In the genomic region with DNA sequence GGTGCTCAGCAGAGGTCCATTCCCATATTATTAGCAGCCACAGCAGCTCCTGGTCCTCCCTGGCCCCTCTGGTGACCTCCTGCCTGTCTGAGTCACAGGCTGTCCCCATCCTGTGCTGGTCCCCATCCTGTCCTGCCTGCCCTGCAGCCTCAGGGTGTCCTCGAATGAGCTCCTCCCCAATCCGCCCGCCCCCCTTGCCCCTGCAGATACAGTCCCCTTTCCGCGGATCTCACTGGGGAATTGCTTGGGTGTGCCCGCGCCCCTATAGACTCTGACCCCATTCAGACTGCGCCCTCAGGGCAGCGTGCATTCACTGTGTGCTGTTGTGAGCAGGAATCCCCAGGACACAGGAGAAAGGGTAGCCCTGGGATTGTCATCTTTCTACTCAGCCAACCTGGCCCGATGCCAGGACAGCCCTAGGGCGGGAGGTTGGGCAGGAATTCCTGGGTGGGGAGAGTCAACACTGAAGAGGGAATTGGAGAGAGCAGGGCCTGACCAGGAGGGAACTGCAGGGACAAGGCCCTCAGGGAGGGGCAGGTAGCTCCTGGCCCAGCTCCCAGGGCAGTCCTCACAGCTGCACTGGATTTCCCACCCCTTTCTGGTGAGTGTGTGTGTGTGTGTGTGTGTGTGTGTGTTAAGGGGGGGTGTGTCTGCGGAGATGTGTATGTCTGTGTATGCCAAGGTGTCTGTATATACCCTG, we compare ENCODE assay signal across 1 cellular context.
A peak's percentile ranks its signal among the peaks of the same experiment; 100 is the strongest.
TF ChIP-seq lines count a peak whose summit lies in the region.

No MANE protein-coding gene starts in this region.

TF ChIP-seq in HepG2, 621 proteins besides CTCF, POLR2A, EP300 and RAD21 (continued from another document and continues in another):
- TF ChIP-seq, protein P1, sequence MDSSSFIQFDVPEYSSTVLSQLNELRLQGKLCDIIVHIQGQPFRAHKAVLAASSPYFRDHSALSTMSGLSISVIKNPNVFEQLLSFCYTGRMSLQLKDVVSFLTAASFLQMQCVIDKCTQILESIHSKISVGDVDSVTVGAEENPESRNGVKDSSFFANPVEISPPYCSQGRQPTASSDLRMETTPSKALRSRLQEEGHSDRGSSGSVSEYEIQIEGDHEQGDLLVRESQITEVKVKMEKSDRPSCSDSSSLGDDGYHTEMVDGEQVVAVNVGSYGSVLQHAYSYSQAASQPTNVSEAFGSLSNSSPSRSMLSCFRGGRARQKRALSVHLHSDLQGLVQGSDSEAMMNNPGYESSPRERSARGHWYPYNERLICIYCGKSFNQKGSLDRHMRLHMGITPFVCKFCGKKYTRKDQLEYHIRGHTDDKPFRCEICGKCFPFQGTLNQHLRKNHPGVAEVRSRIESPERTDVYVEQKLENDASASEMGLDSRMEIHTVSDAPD (CRISPR knock-in tag; IDR thresholded peaks at IDR 0.05), result no peak
- TF ChIP-seq NR2F2 (IDR thresholded peaks at IDR 0.05; ENCODE audit: borderline replicate concordance, low read depth), result no peak
- TF ChIP-seq, protein P2, sequence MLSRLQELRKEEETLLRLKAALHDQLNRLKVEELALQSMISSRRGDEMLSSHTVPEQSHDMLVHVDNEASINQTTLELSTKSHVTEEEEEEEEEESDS (CRISPR knock-in tag; IDR thresholded peaks at IDR 0.05; ENCODE audit: borderline replicate concordance), result no peak
- TF ChIP-seq, protein P3, sequence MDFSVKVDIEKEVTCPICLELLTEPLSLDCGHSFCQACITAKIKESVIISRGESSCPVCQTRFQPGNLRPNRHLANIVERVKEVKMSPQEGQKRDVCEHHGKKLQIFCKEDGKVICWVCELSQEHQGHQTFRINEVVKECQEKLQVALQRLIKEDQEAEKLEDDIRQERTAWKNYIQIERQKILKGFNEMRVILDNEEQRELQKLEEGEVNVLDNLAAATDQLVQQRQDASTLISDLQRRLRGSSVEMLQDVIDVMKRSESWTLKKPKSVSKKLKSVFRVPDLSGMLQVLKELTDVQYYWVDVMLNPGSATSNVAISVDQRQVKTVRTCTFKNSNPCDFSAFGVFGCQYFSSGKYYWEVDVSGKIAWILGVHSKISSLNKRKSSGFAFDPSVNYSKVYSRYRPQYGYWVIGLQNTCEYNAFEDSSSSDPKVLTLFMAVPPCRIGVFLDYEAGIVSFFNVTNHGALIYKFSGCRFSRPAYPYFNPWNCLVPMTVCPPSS (IDR thresholded peaks at IDR 0.05), result no peak
- TF ChIP-seq ZFP82 (CRISPR knock-in tag; IDR thresholded peaks at IDR 0.05; ENCODE audit: borderline replicate concordance), result no peak
- no peak for TF ChIP-seq ZBTB3 (CRISPR knock-in tag; IDR thresholded peaks at IDR 0.05; ENCODE audit: borderline replicate concordance, low read depth)
- no peak for TF ChIP-seq ESRRA (CRISPR knock-in tag; IDR thresholded peaks at IDR 0.05; ENCODE audit: low read depth)
- TF ChIP-seq ZNF678 (CRISPR knock-in tag; IDR thresholded peaks at IDR 0.05), result no peak
- 0 out of 2 replicates have a peak, but pooled peaks have one; percentile 17 for TF ChIP-seq POGZ (CRISPR knock-in tag; IDR thresholded peaks at IDR 0.05)
- no peak for TF ChIP-seq WIZ (CRISPR knock-in tag; IDR thresholded peaks at IDR 0.05)
- TF ChIP-seq HNRNPUL1 (IDR thresholded peaks at IDR 0.05; ENCODE audit: low read depth, low read length), result no peak
- no peak for TF ChIP-seq BRD4 (CRISPR knock-in tag; IDR thresholded peaks at IDR 0.05)
- no peak for TF ChIP-seq ZNF724P (CRISPR knock-in tag; IDR thresholded peaks at IDR 0.05; ENCODE audit: borderline replicate concordance)
- TF ChIP-seq, protein P4, sequence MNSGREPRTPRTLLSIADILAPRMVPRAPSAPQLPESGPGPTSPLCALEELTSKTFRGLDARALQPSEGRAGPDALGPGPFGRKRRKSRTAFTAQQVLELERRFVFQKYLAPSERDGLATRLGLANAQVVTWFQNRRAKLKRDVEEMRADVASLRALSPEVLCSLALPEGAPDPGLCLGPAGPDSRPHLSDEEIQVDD (CRISPR knock-in tag; IDR thresholded peaks at IDR 0.05; ENCODE audit: borderline replicate concordance), result no peak
- TF ChIP-seq ZSCAN31 (CRISPR knock-in tag; IDR thresholded peaks at IDR 0.05; ENCODE audit: low read depth), result no peak
- no peak for TF ChIP-seq ZNF468 (CRISPR knock-in tag; IDR thresholded peaks at IDR 0.05)
- TF ChIP-seq SMYD3 (CRISPR knock-in tag; IDR thresholded peaks at IDR 0.05), result no peak
- TF ChIP-seq, protein P5, sequence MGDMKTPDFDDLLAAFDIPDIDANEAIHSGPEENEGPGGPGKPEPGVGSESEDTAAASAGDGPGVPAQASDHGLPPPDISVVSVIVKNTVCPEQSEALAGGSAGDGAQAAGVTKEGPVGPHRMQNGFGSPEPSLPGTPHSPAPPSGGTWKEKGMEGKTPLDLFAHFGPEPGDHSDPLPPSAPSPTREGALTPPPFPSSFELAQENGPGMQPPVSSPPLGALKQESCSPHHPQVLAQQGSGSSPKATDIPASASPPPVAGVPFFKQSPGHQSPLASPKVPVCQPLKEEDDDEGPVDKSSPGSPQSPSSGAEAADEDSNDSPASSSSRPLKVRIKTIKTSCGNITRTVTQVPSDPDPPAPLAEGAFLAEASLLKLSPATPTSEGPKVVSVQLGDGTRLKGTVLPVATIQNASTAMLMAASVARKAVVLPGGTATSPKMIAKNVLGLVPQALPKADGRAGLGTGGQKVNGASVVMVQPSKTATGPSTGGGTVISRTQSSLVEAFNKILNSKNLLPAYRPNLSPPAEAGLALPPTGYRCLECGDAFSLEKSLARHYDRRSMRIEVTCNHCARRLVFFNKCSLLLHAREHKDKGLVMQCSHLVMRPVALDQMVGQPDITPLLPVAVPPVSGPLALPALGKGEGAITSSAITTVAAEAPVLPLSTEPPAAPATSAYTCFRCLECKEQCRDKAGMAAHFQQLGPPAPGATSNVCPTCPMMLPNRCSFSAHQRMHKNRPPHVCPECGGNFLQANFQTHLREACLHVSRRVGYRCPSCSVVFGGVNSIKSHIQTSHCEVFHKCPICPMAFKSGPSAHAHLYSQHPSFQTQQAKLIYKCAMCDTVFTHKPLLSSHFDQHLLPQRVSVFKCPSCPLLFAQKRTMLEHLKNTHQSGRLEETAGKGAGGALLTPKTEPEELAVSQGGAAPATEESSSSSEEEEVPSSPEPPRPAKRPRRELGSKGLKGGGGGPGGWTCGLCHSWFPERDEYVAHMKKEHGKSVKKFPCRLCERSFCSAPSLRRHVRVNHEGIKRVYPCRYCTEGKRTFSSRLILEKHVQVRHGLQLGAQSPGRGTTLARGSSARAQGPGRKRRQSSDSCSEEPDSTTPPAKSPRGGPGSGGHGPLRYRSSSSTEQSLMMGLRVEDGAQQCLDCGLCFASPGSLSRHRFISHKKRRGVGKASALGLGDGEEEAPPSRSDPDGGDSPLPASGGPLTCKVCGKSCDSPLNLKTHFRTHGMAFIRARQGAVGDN (CRISPR knock-in tag; IDR thresholded peaks at IDR 0.05), result peak; percentile 47; the same call in 1 of the 2 replicates
- TF ChIP-seq SATB2 (CRISPR knock-in tag; IDR thresholded peaks at IDR 0.05), result no peak
- TF ChIP-seq, protein P6, sequence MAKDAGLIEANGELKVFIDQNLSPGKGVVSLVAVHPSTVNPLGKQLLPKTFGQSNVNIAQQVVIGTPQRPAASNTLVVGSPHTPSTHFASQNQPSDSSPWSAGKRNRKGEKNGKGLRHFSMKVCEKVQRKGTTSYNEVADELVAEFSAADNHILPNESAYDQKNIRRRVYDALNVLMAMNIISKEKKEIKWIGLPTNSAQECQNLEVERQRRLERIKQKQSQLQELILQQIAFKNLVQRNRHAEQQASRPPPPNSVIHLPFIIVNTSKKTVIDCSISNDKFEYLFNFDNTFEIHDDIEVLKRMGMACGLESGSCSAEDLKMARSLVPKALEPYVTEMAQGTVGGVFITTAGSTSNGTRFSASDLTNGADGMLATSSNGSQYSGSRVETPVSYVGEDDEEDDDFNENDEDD (CRISPR knock-in tag; IDR thresholded peaks at IDR 0.05; ENCODE audit: borderline replicate concordance), result peak; percentile 14; the same call in 1 of the 2 replicates
- TF ChIP-seq ZNF619 (CRISPR knock-in tag; IDR thresholded peaks at IDR 0.05), result no peak
- TF ChIP-seq, protein P7, sequence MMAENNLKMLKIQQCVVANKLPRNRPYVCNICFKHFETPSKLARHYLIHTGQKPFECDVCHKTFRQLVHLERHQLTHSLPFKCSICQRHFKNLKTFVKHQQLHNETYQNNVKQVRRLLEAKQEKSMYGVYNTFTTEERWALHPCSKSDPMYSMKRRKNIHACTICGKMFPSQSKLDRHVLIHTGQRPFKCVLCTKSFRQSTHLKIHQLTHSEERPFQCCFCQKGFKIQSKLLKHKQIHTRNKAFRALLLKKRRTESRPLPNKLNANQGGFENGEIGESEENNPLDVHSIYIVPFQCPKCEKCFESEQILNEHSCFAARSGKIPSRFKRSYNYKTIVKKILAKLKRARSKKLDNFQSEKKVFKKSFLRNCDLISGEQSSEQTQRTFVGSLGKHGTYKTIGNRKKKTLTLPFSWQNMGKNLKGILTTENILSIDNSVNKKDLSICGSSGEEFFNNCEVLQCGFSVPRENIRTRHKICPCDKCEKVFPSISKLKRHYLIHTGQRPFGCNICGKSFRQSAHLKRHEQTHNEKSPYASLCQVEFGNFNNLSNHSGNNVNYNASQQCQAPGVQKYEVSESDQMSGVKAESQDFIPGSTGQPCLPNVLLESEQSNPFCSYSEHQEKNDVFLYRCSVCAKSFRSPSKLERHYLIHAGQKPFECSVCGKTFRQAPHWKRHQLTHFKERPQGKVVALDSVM (CRISPR knock-in tag; IDR thresholded peaks at IDR 0.05), result no peak
- TF ChIP-seq MZF1 (CRISPR knock-in tag; IDR thresholded peaks at IDR 0.05; ENCODE audit: borderline replicate concordance), result no peak
- TF ChIP-seq CEBPG (CRISPR knock-in tag; IDR thresholded peaks at IDR 0.05), result no peak
- TF ChIP-seq ZNF616 (CRISPR knock-in tag; IDR thresholded peaks at IDR 0.05; ENCODE audit: low read depth), result no peak
- no peak for TF ChIP-seq JUNB (CRISPR knock-in tag; IDR thresholded peaks at IDR 0.05; ENCODE audit: borderline replicate concordance)
- TF ChIP-seq, protein P8, sequence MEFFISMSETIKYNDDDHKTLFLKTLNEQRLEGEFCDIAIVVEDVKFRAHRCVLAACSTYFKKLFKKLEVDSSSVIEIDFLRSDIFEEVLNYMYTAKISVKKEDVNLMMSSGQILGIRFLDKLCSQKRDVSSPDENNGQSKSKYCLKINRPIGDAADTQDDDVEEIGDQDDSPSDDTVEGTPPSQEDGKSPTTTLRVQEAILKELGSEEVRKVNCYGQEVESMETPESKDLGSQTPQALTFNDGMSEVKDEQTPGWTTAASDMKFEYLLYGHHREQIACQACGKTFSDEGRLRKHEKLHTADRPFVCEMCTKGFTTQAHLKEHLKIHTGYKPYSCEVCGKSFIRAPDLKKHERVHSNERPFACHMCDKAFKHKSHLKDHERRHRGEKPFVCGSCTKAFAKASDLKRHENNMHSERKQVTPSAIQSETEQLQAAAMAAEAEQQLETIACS (CRISPR knock-in tag; IDR thresholded peaks at IDR 0.05), result no peak
- TF ChIP-seq ZNF768 (CRISPR knock-in tag; IDR thresholded peaks at IDR 0.05), result no peak
- TF ChIP-seq RFXAP (CRISPR knock-in tag; IDR thresholded peaks at IDR 0.05; ENCODE audit: borderline replicate concordance), result no peak
- TF ChIP-seq FOXA3 (CRISPR knock-in tag; IDR thresholded peaks at IDR 0.05), result peak; percentile 50
- TF ChIP-seq, protein P9, sequence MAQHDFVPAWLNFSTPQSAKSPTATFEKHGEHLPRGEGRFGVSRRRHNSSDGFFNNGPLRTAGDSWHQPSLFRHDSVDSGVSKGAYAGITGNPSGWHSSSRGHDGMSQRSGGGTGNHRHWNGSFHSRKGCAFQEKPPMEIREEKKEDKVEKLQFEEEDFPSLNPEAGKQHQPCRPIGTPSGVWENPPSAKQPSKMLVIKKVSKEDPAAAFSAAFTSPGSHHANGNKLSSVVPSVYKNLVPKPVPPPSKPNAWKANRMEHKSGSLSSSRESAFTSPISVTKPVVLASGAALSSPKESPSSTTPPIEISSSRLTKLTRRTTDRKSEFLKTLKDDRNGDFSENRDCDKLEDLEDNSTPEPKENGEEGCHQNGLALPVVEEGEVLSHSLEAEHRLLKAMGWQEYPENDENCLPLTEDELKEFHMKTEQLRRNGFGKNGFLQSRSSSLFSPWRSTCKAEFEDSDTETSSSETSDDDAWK (CRISPR knock-in tag; IDR thresholded peaks at IDR 0.05), result no peak
- TF ChIP-seq, protein P10, sequence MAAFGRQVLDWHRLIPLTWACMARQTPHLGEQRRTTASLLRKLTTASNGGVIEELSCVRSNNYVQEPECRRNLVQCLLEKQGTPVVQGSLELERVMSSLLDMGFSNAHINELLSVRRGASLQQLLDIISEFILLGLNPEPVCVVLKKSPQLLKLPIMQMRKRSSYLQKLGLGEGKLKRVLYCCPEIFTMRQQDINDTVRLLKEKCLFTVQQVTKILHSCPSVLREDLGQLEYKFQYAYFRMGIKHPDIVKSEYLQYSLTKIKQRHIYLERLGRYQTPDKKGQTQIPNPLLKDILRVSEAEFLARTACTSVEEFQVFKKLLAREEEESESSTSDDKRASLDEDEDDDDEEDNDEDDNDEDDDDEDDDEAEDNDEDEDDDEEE (CRISPR knock-in tag; IDR thresholded peaks at IDR 0.05), result no peak
- peak; percentile 90 for TF ChIP-seq PHF21A (CRISPR knock-in tag; IDR thresholded peaks at IDR 0.05)
- no peak for TF ChIP-seq EHMT2 (IDR thresholded peaks at IDR 0.05; ENCODE audit: borderline replicate concordance, low read depth, low read length)
- TF ChIP-seq ZNF788 (CRISPR knock-in tag; IDR thresholded peaks at IDR 0.05; ENCODE audit: borderline replicate concordance), result peak; percentile 23; the same call in 1 of the 2 replicates
- TF ChIP-seq, protein P11, sequence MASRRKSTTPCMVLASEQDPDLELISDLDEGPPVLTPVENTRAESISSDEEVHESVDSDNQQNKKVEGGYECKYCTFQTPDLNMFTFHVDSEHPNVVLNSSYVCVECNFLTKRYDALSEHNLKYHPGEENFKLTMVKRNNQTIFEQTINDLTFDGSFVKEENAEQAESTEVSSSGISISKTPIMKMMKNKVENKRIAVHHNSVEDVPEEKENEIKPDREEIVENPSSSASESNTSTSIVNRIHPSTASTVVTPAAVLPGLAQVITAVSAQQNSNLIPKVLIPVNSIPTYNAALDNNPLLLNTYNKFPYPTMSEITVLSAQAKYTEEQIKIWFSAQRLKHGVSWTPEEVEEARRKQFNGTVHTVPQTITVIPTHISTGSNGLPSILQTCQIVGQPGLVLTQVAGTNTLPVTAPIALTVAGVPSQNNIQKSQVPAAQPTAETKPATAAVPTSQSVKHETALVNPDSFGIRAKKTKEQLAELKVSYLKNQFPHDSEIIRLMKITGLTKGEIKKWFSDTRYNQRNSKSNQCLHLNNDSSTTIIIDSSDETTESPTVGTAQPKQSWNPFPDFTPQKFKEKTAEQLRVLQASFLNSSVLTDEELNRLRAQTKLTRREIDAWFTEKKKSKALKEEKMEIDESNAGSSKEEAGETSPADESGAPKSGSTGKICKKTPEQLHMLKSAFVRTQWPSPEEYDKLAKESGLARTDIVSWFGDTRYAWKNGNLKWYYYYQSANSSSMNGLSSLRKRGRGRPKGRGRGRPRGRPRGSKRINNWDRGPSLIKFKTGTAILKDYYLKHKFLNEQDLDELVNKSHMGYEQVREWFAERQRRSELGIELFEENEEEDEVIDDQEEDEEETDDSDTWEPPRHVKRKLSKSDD (CRISPR knock-in tag; IDR thresholded peaks at IDR 0.05; ENCODE audit: low read depth), result no peak
- TF ChIP-seq, protein P12, sequence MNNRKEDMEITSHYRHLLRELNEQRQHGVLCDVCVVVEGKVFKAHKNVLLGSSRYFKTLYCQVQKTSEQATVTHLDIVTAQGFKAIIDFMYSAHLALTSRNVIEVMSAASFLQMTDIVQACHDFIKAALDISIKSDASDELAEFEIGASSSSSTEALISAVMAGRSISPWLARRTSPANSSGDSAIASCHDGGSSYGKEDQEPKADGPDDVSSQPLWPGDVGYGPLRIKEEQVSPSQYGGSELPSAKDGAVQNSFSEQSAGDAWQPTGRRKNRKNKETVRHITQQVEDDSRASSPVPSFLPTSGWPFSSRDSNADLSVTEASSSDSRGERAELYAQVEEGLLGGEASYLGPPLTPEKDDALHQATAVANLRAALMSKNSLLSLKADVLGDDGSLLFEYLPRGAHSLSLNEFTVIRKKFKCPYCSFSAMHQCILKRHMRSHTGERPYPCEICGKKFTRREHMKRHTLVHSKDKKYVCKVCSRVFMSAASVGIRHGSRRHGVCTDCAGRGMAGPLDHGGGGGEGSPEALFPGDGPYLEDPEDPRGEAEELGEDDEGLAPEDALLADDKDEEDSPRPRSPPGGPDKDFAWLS (CRISPR knock-in tag; IDR thresholded peaks at IDR 0.05; ENCODE audit: borderline replicate concordance), result no peak
- peak; percentile 93 for TF ChIP-seq ZSCAN29 (CRISPR knock-in tag; conservative IDR thresholded peaks at IDR 0.05)
- no peak for TF ChIP-seq ZNF264 (CRISPR knock-in tag; IDR thresholded peaks at IDR 0.05)
